In the genomic region with DNA sequence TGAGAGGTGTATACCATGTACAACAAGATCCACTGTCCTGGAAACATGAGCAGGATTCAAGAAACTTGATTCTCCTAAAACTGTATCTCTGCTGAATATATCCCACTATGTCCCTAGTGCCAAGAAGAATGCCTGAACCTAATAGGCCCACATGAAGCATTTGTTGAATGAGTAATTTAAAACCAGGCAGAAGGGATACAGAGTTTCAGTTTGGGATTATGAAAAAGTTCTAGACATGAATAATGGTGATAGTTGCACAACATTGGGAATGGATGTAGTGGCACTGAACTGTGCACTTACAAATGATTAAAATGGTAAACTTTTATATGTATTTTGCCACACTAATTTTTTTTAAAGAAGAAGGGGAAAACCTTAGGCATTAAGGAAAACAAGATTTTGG, we compare ENCODE assay signal across 8 cellular contexts.
"Had no signal": no experiment of that assay in that cellular context is flagged by ENCODE, and none has a peak within 500 bp of the region (broad histone marks: within the 10 kb centered on the region; RNA-seq: fewer than 3 reads in every experiment).

No MANE protein-coding gene starts in this region.

- H3K4me1 ChIP-seq: HAP-1 had no signal

- H3K4me3 ChIP-seq: GM23248, HAP-1, K562 had no signal

- ATAC-seq: HCT116, K562 had no signal

- H3K27ac ChIP-seq: GM23248 had no signal

- DNase-seq: GM23248, GOT3, H7, HFFc6, IMR-90 had no signal

- H3K9me3 ChIP-seq: HAP-1 had no signal

- H3K36me3 ChIP-seq: HAP-1 had no signal
